Comparison of ENCODE assay signal across 8 cellular contexts in genomic region chr13:108269601-108270328, GRCh38.
DNase-seq lines count a peak whose midpoint lies in the region; ATAC-seq and TF ChIP-seq lines count a peak whose summit lies in the region.

Gene TNFSF13B (plus strand): TSS chr13:108269718. CDS start chr13:108269896, 178 bp downstream.

- peak; percentile 59 for TF ChIP-seq POLR2A in GM19099 (IDR thresholded peaks at IDR 0.05; ENCODE audit: extremely low read depth, insufficient read length, low read depth)

- ATAC-seq in HG03280 (IDR thresholded peaks at IDR 0.05; ENCODE audit: unreplicated experiment), result peak; percentile 70

- DNase-seq in Ammon's horn (ENCODE audit: low spot score) (peak; percentile 39), T follicular helper cell (ENCODE audit: low read depth) (peak; percentile 3), amniotic stem cell (lab: John Stamatoyannopoulos, UW) (peak; percentile 12), iPS-NIHi11 (ENCODE audit: low spot score) (peak; percentile 23), NCI-H510A treated with DMSO at 0.1 percent for 48 hours (lab: John Stamatoyannopoulos, UW) (no peak)
- DNase-seq in stimulated activated CD4-positive, alpha-beta T cell treated with anti-CD3 and anti-CD28 coated beads, Interleukin-12 subunit alpha, Interleukin-12 subunit beta, amount 100 ng/mL, for 24 hours (ENCODE audit: low read depth in 2 of 2), result peak; percentile 17 to 30
